In the genomic region with DNA sequence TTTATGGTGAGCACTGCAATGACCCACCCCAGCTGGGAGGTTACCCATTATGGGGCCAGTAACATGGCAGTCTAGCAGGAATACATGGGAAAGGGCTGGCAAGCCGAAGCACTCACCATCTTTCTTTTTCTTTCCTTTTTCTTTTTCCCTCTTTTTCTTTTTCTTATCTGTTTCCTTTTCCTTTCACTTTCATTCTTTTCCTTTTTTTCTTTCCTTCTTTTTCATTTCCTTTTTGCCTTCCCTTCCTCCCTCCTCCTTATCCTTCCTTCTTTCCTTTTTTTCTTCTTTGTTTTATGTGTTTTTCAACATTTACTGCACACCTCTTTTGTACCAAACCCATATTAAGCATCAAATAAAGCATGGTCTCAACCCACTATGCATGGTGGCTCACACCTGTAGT, we compare ENCODE assay signal across 23 cellular contexts.
"Had no signal": no experiment of that assay in that cellular context is flagged by ENCODE, and none has a peak within 500 bp of the region (broad histone marks: within the 10 kb centered on the region; RNA-seq: fewer than 3 reads in every experiment).

No MANE protein-coding gene starts in this region.

- H3K36me3 Mint-ChIP-seq: immature natural killer cell; mesothelial cell of epicardium; naive B cell; naive thymus-derived CD8-positive, alpha-beta T cell had no signal

- ATAC-seq: effector memory CD8-positive, alpha-beta T cell; esophagus mucosa; foreskin keratinocyte; gastroesophageal sphincter; heart left ventricle; left cardiac atrium; left lung; left ventricle myocardium superior; lower lobe of right lung; mucosa of descending colon; naive thymus-derived CD8-positive, alpha-beta T cell had no signal

- H3K27ac Mint-ChIP-seq: effector memory CD8-positive, alpha-beta T cell; endodermal cell; immature natural killer cell; mesothelial cell of epicardium; naive B cell; naive thymus-derived CD8-positive, alpha-beta T cell had no signal

- DNase-seq: dermis blood vessel endothelial cell; dorsolateral prefrontal cortex; effector CD8-positive, alpha-beta T cell; effector memory CD8-positive, alpha-beta T cell; endodermal cell; erythroblast; foreskin keratinocyte; heart left ventricle; hypothalamus; immature natural killer cell; islet precursor cell; kidney; left cardiac atrium; left lung; left ventricle myocardium superior; lower lobe of right lung; mesenchymal stem cell; mucosa of descending colon; naive B cell; naive thymus-derived CD8-positive, alpha-beta T cell had no signal

- H3K4me3 Mint-ChIP-seq: effector memory CD8-positive, alpha-beta T cell; endodermal cell; immature natural killer cell; mesothelial cell of epicardium; naive B cell; naive thymus-derived CD8-positive, alpha-beta T cell had no signal

- H3K9me3 Mint-ChIP-seq: endodermal cell had no signal

- H3K4me1 Mint-ChIP-seq: endodermal cell; immature natural killer cell; mesothelial cell of epicardium; naive B cell; naive thymus-derived CD8-positive, alpha-beta T cell had no signal
